8 cellular contexts compared by ENCODE assay signal in genomic region chr12:106919910-106920544, GRCh38. TPM values are rescaled to one million over a fixed set of nuclear protein-coding genes. Genes with fewer than 3 reads are reported as not detected.
DNase-seq lines count a peak whose midpoint lies in the region; FAIRE-seq and TF ChIP-seq lines count a peak whose summit lies in the region.

No MANE protein-coding gene starts in this region.

- no peak for FAIRE-seq in H54 (lab: Jason Lieb, UNC)

- H3K27ac Mint-ChIP-seq in Calu3 (ENCODE audit: unreplicated experiment) (no peak overlapping the region), endodermal cell (no peak overlapping the region)

- no peak overlapping the region for H3K9ac ChIP-seq in endodermal cell (ENCODE audit: extremely low read depth, low read length, poor library complexity, severe bottlenecking)

- no peak overlapping the region for H3K4me3 Mint-ChIP-seq in Calu3 (ENCODE audit: low read depth, unreplicated experiment)
- no peak overlapping the region for H3K4me3 Mint-ChIP-seq in endodermal cell

- H3K9me3 Mint-ChIP-seq in Calu3 (ENCODE audit: low read depth, unreplicated experiment) (no peaks in the 10 kb centered on the region), endodermal cell (peaks cover 15% of the 10 kb centered on the region)

- H3K27me3 ChIP-seq in HL-60 (ENCODE audit: insufficient read depth, poor library complexity, severe bottlenecking) (peaks cover 39% of the 10 kb centered on the region), endodermal cell (ENCODE audit: control insufficient read depth, insufficient read depth, low read length, poor library complexity, severe bottlenecking) (no peaks in the 10 kb centered on the region), H7 (ENCODE audit: control insufficient read depth, insufficient read depth, low read length) (no peaks in the 10 kb centered on the region)

- TF ChIP-seq CTCF in Calu3 (IDR thresholded peaks at IDR 0.05; ENCODE audit: unreplicated experiment) (peak; percentile 58), HL-60 (IDR thresholded peaks at IDR 0.05; ENCODE audit: insufficient read depth, low read length) (peak; percentile 36), endodermal cell (conservative IDR thresholded peaks at IDR 0.05) (peak; percentile 91)

- peaks cover 4% of the 10 kb centered on the region for H3K4me1 ChIP-seq in endodermal cell (ENCODE audit: control insufficient read depth, insufficient read depth, low read length)

- no peak for TF ChIP-seq POLR2A in H54 (IDR thresholded peaks at IDR 0.05; ENCODE audit: low read depth, low read length)

- H3K4me1 Mint-ChIP-seq in Calu3 (ENCODE audit: low read depth, unreplicated experiment) (peaks cover 8% of the 10 kb centered on the region), endodermal cell (peaks cover 26% of the 10 kb centered on the region)

- WGBS in endodermal cell (ENCODE audit: insufficient coverage in 1 of 2, insufficient read length in 1 of 2), 2 experiments: 67 to 100% methylated on average over 1 to 3 of the region's 4 CpGs

- H3K36me3 ChIP-seq in endodermal cell (ENCODE audit: control insufficient read depth, insufficient read depth, low read length) (no peaks in the 10 kb centered on the region), H7 (replicated peaks; ENCODE audit: control insufficient read depth, insufficient read depth, low read length) (no peaks in the 10 kb centered on the region)

- no peak overlapping the region for H3K27ac ChIP-seq in HL-60 (replicated peaks)
- no peak overlapping the region for H3K27ac ChIP-seq in endodermal cell (ENCODE audit: low read depth, low read length)

- no TSS peak for BruUV-seq in Calu3 (replicated peaks; lab: Mats Ljungman, UMichigan)

- H3K9me3 ChIP-seq in endodermal cell (ENCODE audit: control insufficient read depth, low read length): peaks cover 16% of the 10 kb centered on the region

- H3K36me3 Mint-ChIP-seq in Calu3 (ENCODE audit: insufficient read depth, unreplicated experiment) (no peaks in the 10 kb centered on the region), endodermal cell (ENCODE audit: low read depth) (no peaks in the 10 kb centered on the region)

- DNase-seq in Calu3 (peak; percentile 48), HL-60 (ENCODE audit: low read depth in 1 of 2, low spot score in 1 of 2) (no peak), RKO (ENCODE audit: low spot score) (peak; percentile 49), endodermal cell (no peak), myocyte (ENCODE audit: low read depth) (peak; percentile 65), H54 (ENCODE audit: insufficient read length, low spot score) (no peak), H7 (no peak), posterior cingulate gyrus (no peak)

- intact Hi-C loops in Calu3 (cut with micrococcal nuclease; ENCODE audit: unreplicated experiment): loop anchor here (1.0 to 5.0 kb wide), 3 partner anchors 78 to 693 kb away; partner anchors contain the start of gene POLR3B
- intact Hi-C loops in posterior cingulate gyrus (cut with DNase I): loop anchor here (1.0 to 10.0 kb wide), 2 partner anchors 534 to 685 kb away; no protein-coding TSS in a partner anchor

- H3K4me3 ChIP-seq in HL-60 (replicated peaks; ENCODE audit: insufficient read depth, low read length): no peak overlapping the region
- H3K4me3 ChIP-seq in endodermal cell (ENCODE audit: low read length): no peak overlapping the region
- H3K4me3 ChIP-seq in H7 (ENCODE audit: insufficient read depth, low read depth, low read length): no peak overlapping the region

- CTCF ChIA-PET in Calu3 (lab: Charles Lee): interaction anchor here (1.1 kb wide), 2 partner anchors 79 to 562 kb away, joined by 5 to 12 read pairs; partner anchors contain the start of gene POLR3B

- H3K27me3 Mint-ChIP-seq in Calu3 (ENCODE audit: unreplicated experiment) (no peaks in the 10 kb centered on the region), endodermal cell (ENCODE audit: insufficient read depth) (no peaks in the 10 kb centered on the region)

RNA-seq across cellular contexts. Expression of gene TMEM263, which starts 35.7 kb away (rescaled TPM):
- total RNA-seq in Calu3 (2022) (46.3 and 47.6 TPM in 2 replicates), endodermal cell (10 to 100 TPM; 25.7 to 39.3 TPM), myocyte (77.9 and 105 TPM in 2 replicates)
- 36.7 TPM for polyA plus RNA-seq in endodermal cell (2013, experiment 1 of 2)
- polyA plus RNA-seq in endodermal cell (2013, experiment 2 of 2): 36.0 TPM
- 49.0 TPM for polyA plus RNA-seq in myocyte (2012)
- 19.0 and 23.7 TPM in 2 replicates for total RNA-seq in H7 (2014; rRNA removed; shearing (Covaris generic))

Comparison
In these comparisons a context has a peak if more than half of its experiments do, and no peak if none do; other contexts are left out.
1. DNase-seq: peak in Calu3 (single experiment), RKO (single experiment) and myocyte (single experiment); none in HL-60 (0 of 2), endodermal cell (single experiment), H54 (single experiment), H7 (single experiment) and posterior cingulate gyrus (0 of 10).
2. CTCF ChIP-seq: peak in every context shown above with its lines; median percentile 91 in endodermal cell; 58 in Calu3; 36 in HL-60.